Comparison of ENCODE assay signal across 8 cellular contexts in genomic region chr22:35842954-35843353, GRCh38.
A peak's percentile ranks its signal among the peaks of the same experiment; 100 is the strongest.
DNase-seq lines count a peak whose midpoint lies in the region; ATAC-seq, FAIRE-seq and TF ChIP-seq lines count a peak whose summit lies in the region.

No MANE protein-coding gene starts in this region.

- no peak overlapping the region for H3K4me3 Mint-ChIP-seq in CD8-positive, alpha-beta T cell
- no peak overlapping the region for H3K4me3 Mint-ChIP-seq in CD8-positive, alpha-beta memory T cell

- peak; percentile 79 for ATAC-seq in GM12878
- ATAC-seq in left lobe of liver = peak; percentile 82
- ATAC-seq in CD8-positive, alpha-beta T cell = no peak

- 0% methylated on average over 2 of the region's 2 CpGs for WGBS in GM12878 (ENCODE audit: insufficient coverage, insufficient replicate concordance, low lambda C conversion rate, missing lambda C conversion rate)

- CTCF ChIA-PET in GM12878 (lab: Yijun Ruan, JAX) = no interaction called here
- CTCF ChIA-PET in CD8-positive, alpha-beta T cell (lab: Charles Lee) = no interaction called here
- CTCF ChIA-PET in CD8-positive, alpha-beta memory T cell (lab: Charles Lee) = no interaction called here

- RAD21 ChIA-PET in GM12878 (lab: Charles Lee; ENCODE audit: unreplicated experiment) = no interaction called here

- no peak overlapping the region for H3K9ac ChIP-seq in GM12878 (ENCODE audit: control insufficient read depth, insufficient read depth, low read length)

- SMC1A ChIA-PET in GM12878 (lab: Charles Lee; ENCODE audit: uncharacterized antibody, unreplicated experiment) = no interaction called here

- peak; percentile 37 for TF ChIP-seq RAD21 in GM12878 (IDR thresholded peaks at IDR 0.05; ENCODE audit: insufficient read depth, low read depth, low read length)

- BruUV-seq in GM12878 (replicated peaks; lab: Mats Ljungman, UMichigan) = no TSS peak

- no peaks in the 10 kb centered on the region for H3K79me2 ChIP-seq in GM12878 (ENCODE audit: control insufficient read depth, insufficient read depth, low read length)

- no peaks in the 10 kb centered on the region for H4K20me1 ChIP-seq in GM12878 (ENCODE audit: control insufficient read depth, insufficient read depth)

- H3K4me2 ChIP-seq in GM12878 (ENCODE audit: control insufficient read depth, insufficient read depth) = no peak overlapping the region

- peak; percentile 34 to 53 (median 44); a peak in 5 of 6 replicates for TF ChIP-seq CTCF in GM12878 (IDR thresholded peaks at IDR 0.05 in 2 of 3, conservative IDR thresholded peaks at IDR 0.05 in 1 of 3; ENCODE audit: control insufficient read depth in 2 of 3, extremely low read depth in 1 of 3, insufficient read depth in 1 of 3, low read depth in 3 of 3, low read length in 3 of 3)
- TF ChIP-seq CTCF in CD8-positive, alpha-beta T cell (IDR thresholded peaks at IDR 0.05) = no peak

- H3K4me3 ChIP-seq in MG63 (no peak overlapping the region), GM12878 (no peak overlapping the region)
- H3K4me3 ChIP-seq in CD8-positive, alpha-beta T cell (ENCODE audit: low read depth, low read length) = no peak overlapping the region
- no peak overlapping the region for H3K4me3 ChIP-seq in CD8-positive, alpha-beta memory T cell (ENCODE audit: low read length)

- no peaks in the 10 kb centered on the region for H3K9me3 Mint-ChIP-seq in CD8-positive, alpha-beta T cell
- no peaks in the 10 kb centered on the region for H3K9me3 Mint-ChIP-seq in CD8-positive, alpha-beta memory T cell

- intact Hi-C loops in GM12878 (cut with micrococcal nuclease; ENCODE audit: unreplicated experiment) (no loop called here), posterior cingulate gyrus (cut with DNase I) (no loop called here)
- intact Hi-C loops in CD8-positive, alpha-beta T cell (cut with DNase I, micrococcal nuclease) = loop anchor here in 1 of 2 experiments (5.0 kb wide), 1 partner anchor 216 kb away; no protein-coding TSS in a partner anchor

- no peak for FAIRE-seq in GM12878 (lab: Jason Lieb, UNC)

- no peaks in the 10 kb centered on the region for H3K36me3 Mint-ChIP-seq in CD8-positive, alpha-beta T cell
- no peaks in the 10 kb centered on the region for H3K36me3 Mint-ChIP-seq in CD8-positive, alpha-beta memory T cell

- H3K9me3 ChIP-seq in MG63 = no peaks in the 10 kb centered on the region; the same call in 1 of the 2 replicates
- no peaks in the 10 kb centered on the region for H3K9me3 ChIP-seq in GM12878 (replicated peaks; ENCODE audit: control insufficient read depth, insufficient read depth, low read length)
- H3K9me3 ChIP-seq in CD8-positive, alpha-beta T cell (ENCODE audit: low read length) = no peaks in the 10 kb centered on the region
- H3K9me3 ChIP-seq in CD8-positive, alpha-beta memory T cell (ENCODE audit: low read length) = no peaks in the 10 kb centered on the region

- DNase-seq in Daoy (ENCODE audit: low read depth) (peak; percentile 42), MG63 (peak; percentile 58), GM12878 (ENCODE audit: low read depth, low spot score) (no peak), left lobe of liver (ENCODE audit: low spot score) (no peak), NCI-H2029 (lab: John Stamatoyannopoulos, UW) (no peak), posterior cingulate gyrus (no peak)
- DNase-seq in CD8-positive, alpha-beta T cell = no peak
- no peak for DNase-seq in CD8-positive, alpha-beta memory T cell

- POLR2A ChIA-PET in GM12878 (lab: Charles Lee) = no interaction called here
- POLR2A ChIA-PET in CD8-positive, alpha-beta T cell (lab: Charles Lee) = no interaction called here
- POLR2A ChIA-PET in CD8-positive, alpha-beta memory T cell (lab: Charles Lee) = no interaction called here

- no peaks in the 10 kb centered on the region for H3K4me1 ChIP-seq in GM12878 (ENCODE audit: control insufficient read depth, insufficient read depth, low read length)
- H3K4me1 ChIP-seq in CD8-positive, alpha-beta T cell (ENCODE audit: insufficient read depth, low read length) = peaks cover 5% of the 10 kb centered on the region
- no peaks in the 10 kb centered on the region for H3K4me1 ChIP-seq in CD8-positive, alpha-beta memory T cell (ENCODE audit: insufficient read depth, low read length)

- no peak overlapping the region for H3K27ac Mint-ChIP-seq in CD8-positive, alpha-beta T cell
- H3K27ac Mint-ChIP-seq in CD8-positive, alpha-beta memory T cell = no peak overlapping the region

- peaks cover 11% of the 10 kb centered on the region for H3K4me1 Mint-ChIP-seq in CD8-positive, alpha-beta T cell (ENCODE audit: low read depth)
- H3K4me1 Mint-ChIP-seq in CD8-positive, alpha-beta memory T cell = peaks cover 0 to 6% (median 0%) of the 10 kb centered on the region in 3 donors

- TF ChIP-seq EP300 in GM12878 (IDR thresholded peaks at IDR 0.05; ENCODE audit: borderline replicate concordance in 1 of 2, control insufficient read depth in 1 of 2, low read depth in 2 of 2, low read length in 2 of 2) = no peak

- TF ChIP-seq POLR2A in GM12878 (IDR thresholded peaks at IDR 0.05; ENCODE audit: low read depth, low read length) = no peak

- H2AFZ ChIP-seq in GM12878 (ENCODE audit: control insufficient read depth, low read depth, low read length) = no peak overlapping the region

- peaks cover 17% of the 10 kb centered on the region for H3K27me3 Mint-ChIP-seq in CD8-positive, alpha-beta T cell (ENCODE audit: low read depth)
- peaks cover 9 to 28% of the 10 kb centered on the region in 2 donors for H3K27me3 Mint-ChIP-seq in CD8-positive, alpha-beta memory T cell

- H3K27ac ChIP-seq in GM12878 (ENCODE audit: control insufficient read depth, insufficient read depth) = no peak overlapping the region
- H3K27ac ChIP-seq in CD8-positive, alpha-beta T cell (ENCODE audit: low read depth, low read length) = no peak overlapping the region
- H3K27ac ChIP-seq in CD8-positive, alpha-beta memory T cell (ENCODE audit: low read depth, low read length) = no peak overlapping the region

- in situ Hi-C loops in GM12878 (cut with MboI) = no loop called here

- no peaks in the 10 kb centered on the region; the same call in 1 of the 2 replicates for H3K36me3 ChIP-seq in MG63
- H3K36me3 ChIP-seq in GM12878 (ENCODE audit: control insufficient read depth in 2 of 2, insufficient read depth in 2 of 2, low read length in 1 of 2) = no peaks in the 10 kb centered on the region
- no peaks in the 10 kb centered on the region for H3K36me3 ChIP-seq in CD8-positive, alpha-beta T cell (ENCODE audit: insufficient read depth, low read length)
- no peaks in the 10 kb centered on the region for H3K36me3 ChIP-seq in CD8-positive, alpha-beta memory T cell (ENCODE audit: insufficient read depth, low read length)

- H3K27me3 ChIP-seq in MG63 = no peaks in the 10 kb centered on the region
- H3K27me3 ChIP-seq in GM12878 (replicated peaks in 1 of 2; ENCODE audit: control insufficient read depth in 2 of 2, insufficient read depth in 2 of 2, low read length in 1 of 2) = 0 out of 4 replicates have a peak, but pooled peaks cover 0 to 3% of the 10 kb centered on the region in 2 experiments
- H3K27me3 ChIP-seq in CD8-positive, alpha-beta T cell (ENCODE audit: insufficient read depth, low read length) = no peaks in the 10 kb centered on the region
- no peaks in the 10 kb centered on the region for H3K27me3 ChIP-seq in CD8-positive, alpha-beta memory T cell (ENCODE audit: insufficient read depth, low read length, poor library complexity, severe bottlenecking)

TF ChIP-seq in GM12878, 131 proteins besides CTCF, POLR2A, EP300 and RAD21:
- no peak for TF ChIP-seq JUNB (IDR thresholded peaks at IDR 0.05)
- peak; percentile 46; the same call in 1 of the 2 replicates for TF ChIP-seq SMC3 (IDR thresholded peaks at IDR 0.05; ENCODE audit: borderline replicate concordance, low read length)

Comparison
In these comparisons a context has a peak if more than half of its experiments do, and no peak if none do; other contexts are left out.
1. DNase-seq: peak in Daoy (single experiment) and MG63 (single experiment); none in GM12878 (single experiment), left lobe of liver (single experiment), CD8-positive, alpha-beta T cell (0 of 7), NCI-H2029 (single experiment), CD8-positive, alpha-beta memory T cell (0 of 5) and posterior cingulate gyrus (0 of 10).